In genomic region chr18:9743200-9744016, GRCh38 we compare ENCODE assay signal across 1 cellular context.
TF ChIP-seq lines count a peak whose summit lies in the region.

No MANE protein-coding gene starts in this region.

TF ChIP-seq in SK-N-SH, 30 proteins besides CTCF, POLR2A, EP300 and RAD21 (continued from another document):
- TF ChIP-seq, protein P1, sequence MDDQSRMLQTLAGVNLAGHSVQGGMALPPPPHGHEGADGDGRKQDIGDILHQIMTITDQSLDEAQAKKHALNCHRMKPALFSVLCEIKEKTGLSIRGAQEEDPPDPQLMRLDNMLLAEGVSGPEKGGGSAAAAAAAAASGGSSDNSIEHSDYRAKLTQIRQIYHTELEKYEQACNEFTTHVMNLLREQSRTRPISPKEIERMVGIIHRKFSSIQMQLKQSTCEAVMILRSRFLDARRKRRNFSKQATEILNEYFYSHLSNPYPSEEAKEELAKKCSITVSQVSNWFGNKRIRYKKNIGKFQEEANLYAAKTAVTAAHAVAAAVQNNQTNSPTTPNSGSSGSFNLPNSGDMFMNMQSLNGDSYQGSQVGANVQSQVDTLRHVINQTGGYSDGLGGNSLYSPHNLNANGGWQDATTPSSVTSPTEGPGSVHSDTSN (IDR thresholded peaks at IDR 0.05): peak; percentile 96
- TF ChIP-seq SIN3A (IDR thresholded peaks at IDR 0.05; ENCODE audit: borderline replicate concordance, low read depth, low read length) (peak; percentile 50; the same call in 1 of the 2 replicates), USF2 (IDR thresholded peaks at IDR 0.05; ENCODE audit: borderline replicate concordance, low read depth, low read length) (no peak), EZH2phosphoT487 (IDR thresholded peaks at IDR 0.05; ENCODE audit: borderline replicate concordance, low read depth) (no peak), YY1 (IDR thresholded peaks at IDR 0.05; ENCODE audit: low read depth) (peak; percentile 61; the same call in 1 of the 2 replicates), MXI1 (IDR thresholded peaks at IDR 0.05; ENCODE audit: low read depth, low read length) (no peak), NFIC (IDR thresholded peaks at IDR 0.05; ENCODE audit: borderline replicate concordance) (peak; percentile 75), FOSL2 (IDR thresholded peaks at IDR 0.05; ENCODE audit: borderline replicate concordance, low read depth) (peak; percentile 97), RXRA (IDR thresholded peaks at IDR 0.05; ENCODE audit: borderline replicate concordance, low read depth) (peak; percentile 36; the same call in 1 of the 2 replicates), GATA2 (CRISPR knock-in tag; IDR thresholded peaks at IDR 0.05) (no peak)
- TF ChIP-seq, protein P2, sequence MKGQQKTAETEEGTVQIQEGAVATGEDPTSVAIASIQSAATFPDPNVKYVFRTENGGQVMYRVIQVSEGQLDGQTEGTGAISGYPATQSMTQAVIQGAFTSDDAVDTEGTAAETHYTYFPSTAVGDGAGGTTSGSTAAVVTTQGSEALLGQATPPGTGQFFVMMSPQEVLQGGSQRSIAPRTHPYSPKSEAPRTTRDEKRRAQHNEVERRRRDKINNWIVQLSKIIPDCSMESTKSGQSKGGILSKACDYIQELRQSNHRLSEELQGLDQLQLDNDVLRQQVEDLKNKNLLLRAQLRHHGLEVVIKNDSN (IDR thresholded peaks at IDR 0.05; ENCODE audit: borderline replicate concordance, low read depth): no peak
- TF ChIP-seq, protein P3, sequence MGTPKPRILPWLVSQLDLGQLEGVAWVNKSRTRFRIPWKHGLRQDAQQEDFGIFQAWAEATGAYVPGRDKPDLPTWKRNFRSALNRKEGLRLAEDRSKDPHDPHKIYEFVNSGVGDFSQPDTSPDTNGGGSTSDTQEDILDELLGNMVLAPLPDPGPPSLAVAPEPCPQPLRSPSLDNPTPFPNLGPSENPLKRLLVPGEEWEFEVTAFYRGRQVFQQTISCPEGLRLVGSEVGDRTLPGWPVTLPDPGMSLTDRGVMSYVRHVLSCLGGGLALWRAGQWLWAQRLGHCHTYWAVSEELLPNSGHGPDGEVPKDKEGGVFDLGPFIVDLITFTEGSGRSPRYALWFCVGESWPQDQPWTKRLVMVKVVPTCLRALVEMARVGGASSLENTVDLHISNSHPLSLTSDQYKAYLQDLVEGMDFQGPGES (IDR thresholded peaks at IDR 0.05; ENCODE audit: low read depth, low read length): no peak
